14 cellular contexts compared by ENCODE assay signal in the genomic region with DNA sequence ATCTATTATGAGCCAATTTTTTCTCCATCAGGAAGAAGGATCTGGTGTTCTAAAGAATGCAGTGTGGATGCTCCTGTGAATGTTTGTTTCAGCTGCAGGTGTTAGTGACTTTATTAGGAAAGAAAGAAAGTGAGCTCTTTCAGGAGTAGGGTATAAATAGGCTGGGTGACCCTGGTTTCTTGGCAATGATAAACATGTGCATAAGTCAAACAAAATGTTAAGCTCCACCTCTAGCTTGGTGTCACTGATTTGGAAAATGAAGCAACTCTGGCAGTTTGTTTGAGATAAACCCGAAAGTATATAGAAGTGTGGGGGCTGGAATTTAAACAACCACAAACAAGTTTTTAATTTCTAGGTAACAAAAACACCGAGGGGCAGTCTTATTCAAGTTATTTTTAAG.
A peak's percentile ranks its signal among the peaks of the same experiment; 100 is the strongest.
DNase-seq lines count a peak whose midpoint lies in the region; ATAC-seq, FAIRE-seq and TF ChIP-seq lines count a peak whose summit lies in the region.
"Had no signal": no experiment of that assay in that cellular context is flagged by ENCODE, and none has a peak within 500 bp of the region (broad histone marks: within the 10 kb centered on the region; RNA-seq: fewer than 3 reads in every experiment).

No MANE protein-coding gene starts in this region.

- H3K9ac ChIP-seq in astrocyte (ENCODE audit: low read length), result no peak overlapping the region
- H3K9ac ChIP-seq: BLaER1 treated with 17β-estradiol and CSF1 and Interleukin-3, amounts not matched to agents 10 nM and 100 nM had no signal

- H2AFZ ChIP-seq in astrocyte (ENCODE audit: low read depth, low read length), result no peak overlapping the region

- DNase-seq in left cardiac atrium, result no peak
- no peak for DNase-seq in cardiac septum (ENCODE audit: low spot score)
- DNase-seq in astrocyte (ENCODE audit: low read depth), result no peak
- DNase-seq in NK-92 treated with Interleukin-12 subunit alpha and Interleukin-12 subunit beta, amount 100 ng/mL, for 24 hours (lab: John Stamatoyannopoulos, UW), result no peak
- DNase-seq: 8988T; CD4-positive, CD25-positive, alpha-beta regulatory T cell; DMS53; GF-D8 had no signal

- H3K9me3 Mint-ChIP-seq in astrocyte (ENCODE audit: unreplicated experiment), result no peaks in the 10 kb centered on the region
- peaks cover 5% of the 10 kb centered on the region for H3K9me3 Mint-ChIP-seq in nephron
- H3K9me3 Mint-ChIP-seq: CD4-positive, CD25-positive, alpha-beta regulatory T cell had no signal

- no peaks in the 10 kb centered on the region for H4K20me1 ChIP-seq in astrocyte (ENCODE audit: insufficient read depth, low read length)

- H3K27me3 Mint-ChIP-seq in astrocyte (ENCODE audit: low read depth, unreplicated experiment), result no peaks in the 10 kb centered on the region
- H3K27me3 Mint-ChIP-seq in nephron (ENCODE audit: low read depth), result no peaks in the 10 kb centered on the region
- H3K27me3 Mint-ChIP-seq: CD4-positive, CD25-positive, alpha-beta regulatory T cell had no signal

- no peak overlapping the region for H3K4me3 ChIP-seq in astrocyte (ENCODE audit: insufficient read depth, low read depth, low read length)
- H3K4me3 ChIP-seq: BLaER1 treated with 17β-estradiol and CSF1 and Interleukin-3, amounts not matched to agents 10 nM and 100 nM; HAP-1 had no signal

- H3K27ac Mint-ChIP-seq in astrocyte (ENCODE audit: unreplicated experiment) (no peak overlapping the region), nephron (peak overlapping the region in 2 of 3 experiments; percentile 42 to 52)
- H3K27ac Mint-ChIP-seq: CD4-positive, CD25-positive, alpha-beta regulatory T cell had no signal

- ATAC-seq in left cardiac atrium, result peak; percentile 33 to 47
- peak; percentile 36 for ATAC-seq in GM19438 (IDR thresholded peaks at IDR 0.05; ENCODE audit: low read depth, unreplicated experiment)
- ATAC-seq in GM21360 (IDR thresholded peaks at IDR 0.05; ENCODE audit: unreplicated experiment), result no peak

- no peaks in the 10 kb centered on the region for H3K36me3 ChIP-seq in astrocyte (ENCODE audit: insufficient read depth, low read length)
- H3K36me3 ChIP-seq: BLaER1 treated with 17β-estradiol and CSF1 and Interleukin-3, amounts not matched to agents 10 nM and 100 nM; HAP-1 had no signal

- H3K36me3 Mint-ChIP-seq in astrocyte (ENCODE audit: low read depth, unreplicated experiment) (no peaks in the 10 kb centered on the region), nephron (ENCODE audit: low read depth) (no peaks in the 10 kb centered on the region)
- H3K36me3 Mint-ChIP-seq: CD4-positive, CD25-positive, alpha-beta regulatory T cell had no signal

- peak; percentile 17 for FAIRE-seq in astrocyte (lab: Jason Lieb, UNC)
- FAIRE-seq: H1 had no signal

- H3K9me3 ChIP-seq in astrocyte (ENCODE audit: insufficient read depth, low read depth, low read length), result no peaks in the 10 kb centered on the region
- H3K9me3 ChIP-seq: HAP-1 had no signal

- no peaks in the 10 kb centered on the region for H3K4me1 Mint-ChIP-seq in astrocyte (ENCODE audit: low read depth, unreplicated experiment)
- H3K4me1 Mint-ChIP-seq in nephron, result peaks cover 22% of the 10 kb centered on the region
- H3K4me1 Mint-ChIP-seq: CD4-positive, CD25-positive, alpha-beta regulatory T cell had no signal

- H3K79me2 ChIP-seq in astrocyte (ENCODE audit: insufficient read depth, low read length), result no peaks in the 10 kb centered on the region

- H3K4me1 ChIP-seq in astrocyte (ENCODE audit: insufficient read depth, low read length), result no peaks in the 10 kb centered on the region
- H3K4me1 ChIP-seq: BLaER1 treated with 17β-estradiol and CSF1 and Interleukin-3, amounts not matched to agents 10 nM and 100 nM; HAP-1 had no signal

- H3K4me3 Mint-ChIP-seq in astrocyte (ENCODE audit: unreplicated experiment), result no peak overlapping the region
- no peak overlapping the region for H3K4me3 Mint-ChIP-seq in nephron
- H3K4me3 Mint-ChIP-seq: CD4-positive, CD25-positive, alpha-beta regulatory T cell had no signal

- intact Hi-C loops in left cardiac atrium (cut with DNase I) (no loop called here), cardiac septum (cut with DNase I) (no loop called here)

- TF ChIP-seq CTCF in astrocyte (IDR thresholded peaks at IDR 0.05; ENCODE audit: insufficient read depth, low read depth, low read length), result no peak
- TF ChIP-seq CTCF in nephron (IDR thresholded peaks at IDR 0.05; ENCODE audit: unreplicated experiment in 3 of 3), result no peak

- no peak overlapping the region for H3K4me2 ChIP-seq in astrocyte (ENCODE audit: low read length)
- H3K4me2 ChIP-seq: BLaER1 treated with 17β-estradiol and CSF1 and Interleukin-3, amounts not matched to agents 10 nM and 100 nM had no signal

- H3K27ac ChIP-seq in astrocyte (ENCODE audit: low read depth, low read length), result no peak overlapping the region
- H3K27ac ChIP-seq: BLaER1 treated with 17β-estradiol and CSF1 and Interleukin-3, amounts not matched to agents 10 nM and 100 nM had no signal

- no peaks in the 10 kb centered on the region for H3K27me3 ChIP-seq in astrocyte (ENCODE audit: insufficient read depth, low read length)
